ENCODE assay signal across 28 cellular contexts in the genomic region with DNA sequence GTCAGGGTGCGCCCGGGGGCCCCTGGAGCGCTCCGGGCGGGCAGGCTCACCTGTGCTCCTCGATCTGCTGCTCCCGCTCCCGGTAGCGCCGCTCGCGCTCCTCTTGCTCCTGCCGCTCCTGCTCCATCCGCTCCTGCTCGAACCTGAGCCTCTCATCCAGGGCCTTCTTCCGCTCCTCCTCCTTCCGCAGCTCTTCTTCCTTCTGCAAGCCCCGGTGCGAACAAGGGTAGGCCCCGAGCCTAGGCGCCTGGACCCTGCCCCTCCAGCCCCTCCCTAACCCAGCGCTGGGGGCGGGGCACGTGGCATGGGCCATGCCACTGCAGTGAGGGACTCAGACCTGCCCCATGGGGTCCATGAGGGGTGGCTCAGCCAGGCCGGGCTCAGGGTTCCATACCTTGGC.
"Had no signal": no experiment of that assay in that cellular context is flagged by ENCODE, and none has a peak within 500 bp of the region (broad histone marks: within the 10 kb centered on the region; RNA-seq: fewer than 3 reads in every experiment).

No MANE protein-coding gene starts in this region.

- H3K4me3 Mint-ChIP-seq: dendritic cell treated with granulocyte-macrophage colony-stimulating factor and Interleukin-4, amounts not matched to agents 40 ng/mL and 50 ng/mL, for 4 days; mesothelial cell of epicardium; natural killer cell treated with Interleukin-12 subunit alpha and Interleukin-12 subunit beta and Interleukin-15 and Interleukin-18, amount 100 ng/mL, for 72 hours; type B pancreatic cell had no signal

- H3K4me1 ChIP-seq: right lobe of liver had no signal

- H3K4me3 ChIP-seq: esophagus muscularis mucosa, gastroesophageal sphincter, heart right ventricle, left lung, mucosa of descending colon, right lobe of liver, testis, tibial artery had no signal

- H3K27ac Mint-ChIP-seq: dendritic cell treated with granulocyte-macrophage colony-stimulating factor and Interleukin-4, amounts not matched to agents 40 ng/mL and 50 ng/mL, for 4 days; mesothelial cell of epicardium; naive B cell; natural killer cell treated with Interleukin-12 subunit alpha and Interleukin-12 subunit beta and Interleukin-15 and Interleukin-18, amount 100 ng/mL, for 72 hours; type B pancreatic cell had no signal

- ATAC-seq: foreskin keratinocyte; gastroesophageal sphincter; heart right ventricle; left cardiac atrium; left lung; mucosa of descending colon; natural killer cell treated with Interleukin-12 subunit alpha and Interleukin-12 subunit beta and Interleukin-15 and Interleukin-18, amount 100 ng/mL, for 72 hours; stimulated activated naive CD8-positive, alpha-beta T cell treated with anti-CD3 and anti-CD28 coated beads, Interleukin-15, Interleukin-2, amounts not matched to agents 100 U/mL and 50 U/mL, for 24 hours had no signal

- FAIRE-seq: colon, endothelial cell of umbilical vein, islet of Langerhans, small intestine had no signal

- H3K9ac ChIP-seq: parathyroid adenoma had no signal

- H2AFZ ChIP-seq: parathyroid adenoma had no signal

- H3K36me3 Mint-ChIP-seq: naive B cell; natural killer cell treated with Interleukin-12 subunit alpha and Interleukin-12 subunit beta and Interleukin-15 and Interleukin-18, amount 100 ng/mL, for 72 hours had no signal

- H3K27me3 ChIP-seq: esophagus muscularis mucosa, foreskin keratinocyte, gastroesophageal sphincter, right lobe of liver, testis, tibial artery had no signal

- H3K9me3 Mint-ChIP-seq: dendritic cell treated with granulocyte-macrophage colony-stimulating factor and Interleukin-4, amounts not matched to agents 40 ng/mL and 50 ng/mL, for 4 days; naive B cell; natural killer cell treated with Interleukin-12 subunit alpha and Interleukin-12 subunit beta and Interleukin-15 and Interleukin-18, amount 100 ng/mL, for 72 hours; type B pancreatic cell had no signal

- H3K36me3 ChIP-seq: right lobe of liver had no signal

- DNase-seq: effector memory CD4-positive, alpha-beta T cell; foreskin keratinocyte; heart right ventricle; hippocampal formation; left cardiac atrium; mesenchymal stem cell; naive B cell; right lobe of liver; small intestine; stimulated activated CD4-positive, alpha-beta T cell treated with anti-CD3 and anti-CD28 coated beads, Interleukin-15, amount 100 ng/mL, for 24 hours; stimulated activated CD4-positive, alpha-beta T cell treated with anti-CD3 and anti-CD28 coated beads, Interleukin-2, amount 100 ng/mL, for 48 hours; stimulated activated naive CD8-positive, alpha-beta T cell treated with anti-CD3 and anti-CD28 coated beads, Interleukin-15, Interleukin-2, amounts not matched to agents 100 U/mL and 50 U/mL, for 24 hours; substantia nigra; testis; tibial artery had no signal

- H3K9me3 ChIP-seq: esophagus muscularis mucosa, gastroesophageal sphincter, left lung, mucosa of descending colon, testis, tibial artery had no signal

- H3K27ac ChIP-seq: foreskin keratinocyte, gastroesophageal sphincter, heart right ventricle, left lung, parathyroid adenoma, right lobe of liver, testis, tibial artery had no signal

- H3K27me3 Mint-ChIP-seq: natural killer cell treated with Interleukin-12 subunit alpha and Interleukin-12 subunit beta and Interleukin-15 and Interleukin-18, amount 100 ng/mL, for 72 hours; progenitor cell of endocrine pancreas; type B pancreatic cell had no signal
